15 cellular contexts compared by ENCODE assay signal in the genomic region with DNA sequence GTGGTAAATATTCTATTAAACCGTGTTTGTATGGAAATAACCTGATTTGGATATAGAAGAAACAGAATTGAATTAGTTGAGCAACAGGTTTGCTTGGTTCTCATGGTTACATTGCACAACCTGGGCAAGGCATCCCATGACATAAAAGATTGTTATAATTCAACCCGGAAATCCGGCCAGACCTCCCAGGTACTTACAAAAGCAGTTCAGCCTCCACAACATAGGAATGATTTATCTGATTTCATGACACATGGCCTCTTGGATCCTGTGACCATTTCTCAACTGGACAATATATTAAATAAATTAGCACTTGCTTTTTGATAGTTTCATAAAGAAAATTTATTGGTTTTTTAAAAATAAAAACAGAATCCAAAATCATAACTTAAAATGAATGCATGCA. TPM values are rescaled to one million over a fixed set of nuclear protein-coding genes. Genes with fewer than 3 reads are reported as not detected.
DNase-seq lines count a peak whose midpoint lies in the region; ATAC-seq, FAIRE-seq and TF ChIP-seq lines count a peak whose summit lies in the region.
"Had no signal": no experiment of that assay in that cellular context is flagged by ENCODE, and none has a peak within 500 bp of the region (broad histone marks: within the 10 kb centered on the region; RNA-seq: fewer than 3 reads in every experiment).

No MANE protein-coding gene starts in this region.

- 26 to 48% methylated on average over 3 of the region's 3 CpGs for WGBS in transverse colon (ENCODE audit: low coverage in 1 of 2), 2 donors

- TF ChIP-seq CTCF in VCaP (conservative IDR thresholded peaks at IDR 0.05) (no peak), kidney (IDR thresholded peaks at IDR 0.05; ENCODE audit: borderline replicate concordance, extremely low read depth, insufficient read depth) (no peak), transverse colon (IDR thresholded peaks at IDR 0.05) (no peak), gastrocnemius medialis (IDR thresholded peaks at IDR 0.05 in 4 of 5, conservative IDR thresholded peaks at IDR 0.05 in 1 of 5) (no peak)

- H3K9ac ChIP-seq in kidney (ENCODE audit: low read length in 2 of 2) = no peak overlapping the region

- no peak overlapping the region for H3K4me3 ChIP-seq in kidney (ENCODE audit: low read length in 2 of 2)
- no peak overlapping the region for H3K4me3 ChIP-seq in transverse colon
- H3K4me3 ChIP-seq in gastrocnemius medialis = no peak overlapping the region
- H3K4me3 ChIP-seq in HAP-1 = no peak overlapping the region
- H3K4me3 ChIP-seq: GM23338, vagina had no signal

- intact Hi-C loops in kidney (cut with DNase I) (no loop called here), transverse colon (cut with DNase I; ENCODE audit: low total_unique reads) (no loop called here), gastrocnemius medialis (cut with DNase I; ENCODE audit: low total_unique reads) (no loop called here)

- peak overlapping the region; percentile 75 for H3K27ac ChIP-seq in VCaP
- H3K27ac ChIP-seq in kidney (ENCODE audit: low read depth in 2 of 2, low read length in 2 of 2) = no peak overlapping the region
- peak overlapping the region; percentile 60 to 80 (median 72) for H3K27ac ChIP-seq in transverse colon
- H3K27ac ChIP-seq in gastrocnemius medialis = no peak overlapping the region
- H3K27ac ChIP-seq: vagina had no signal

- ATAC-seq in GM18505 (IDR thresholded peaks at IDR 0.05; ENCODE audit: unreplicated experiment) = no peak
- no peak for ATAC-seq in gastrocnemius medialis
- ATAC-seq: GM23338 had no signal

- H3K9me3 ChIP-seq in kidney (ENCODE audit: control insufficient read depth in 1 of 2, low read length in 2 of 2) = no peaks in the 10 kb centered on the region
- no peaks in the 10 kb centered on the region for H3K9me3 ChIP-seq in transverse colon
- no peaks in the 10 kb centered on the region for H3K9me3 ChIP-seq in gastrocnemius medialis
- H3K9me3 ChIP-seq in HAP-1 = no peaks in the 10 kb centered on the region
- H3K9me3 ChIP-seq: vagina had no signal

- TF ChIP-seq POLR2A in transverse colon (IDR thresholded peaks at IDR 0.05) = no peak
- no peak for TF ChIP-seq POLR2A in GM18505 (IDR thresholded peaks at IDR 0.05; ENCODE audit: borderline replicate concordance, extremely low read depth, insufficient read depth, insufficient read length)
- no peak for TF ChIP-seq POLR2A in gastrocnemius medialis (IDR thresholded peaks at IDR 0.05)

- H3K36me3 ChIP-seq in kidney (ENCODE audit: control insufficient read depth in 1 of 2, insufficient read depth in 2 of 2, low read length in 2 of 2) (no peaks in the 10 kb centered on the region), transverse colon (no peaks in the 10 kb centered on the region), gastrocnemius medialis (no peaks in the 10 kb centered on the region), HAP-1 (replicated peaks) (no peaks in the 10 kb centered on the region)
- H3K36me3 ChIP-seq: vagina had no signal

- DNase-seq in NCI-H2029 (lab: John Stamatoyannopoulos, UW) (peak; percentile 74), NCI-H2029 treated with DMSO at 0.1 percent for 48 hours (lab: John Stamatoyannopoulos, UW) (no peak), kidney (peak; percentile 63), transverse colon (peak; percentile 66), gastrocnemius medialis (no peak), HAP-1 (ENCODE audit: low spot score in 2 of 2) (no peak)
- DNase-seq: activated T-cell treated with anti-CD3 and anti-CD28 coated beads, Interleukin-2, amount 50 U/mL, for 1 hour; NCI-H1105; OCI-M1; T-helper 9 cell had no signal

- no peak for FAIRE-seq in kidney (lab: Jason Lieb, UNC)
- FAIRE-seq: G401.6 had no signal

- in situ Hi-C loops in transverse colon (cut with MboI; ENCODE audit: low pct_ligation_motif_present in 1 of 4, low pct_unique_long_range_greater_than_20kb in 1 of 4, low sequenced_read_pairs in 3 of 4) = no loop called here
- in situ Hi-C loops in gastrocnemius medialis (cut with MboI; ENCODE audit: low sequenced_read_pairs in 4 of 4) = no loop called here
- in situ Hi-C loops in HAP-1 (cut with MboI; ENCODE audit: low sequenced_read_pairs) = no loop called here

- no peaks in the 10 kb centered on the region for H3K27me3 ChIP-seq in transverse colon
- no peaks in the 10 kb centered on the region for H3K27me3 ChIP-seq in gastrocnemius medialis
- H3K27me3 ChIP-seq in HAP-1 (ENCODE audit: low read depth) = no peaks in the 10 kb centered on the region
- H3K27me3 ChIP-seq: vagina had no signal

- TF ChIP-seq EP300 in transverse colon (IDR thresholded peaks at IDR 0.05; ENCODE audit: low read depth) = no peak

- no peaks in the 10 kb centered on the region for H3K4me1 ChIP-seq in kidney (ENCODE audit: control insufficient read depth in 1 of 2, insufficient read depth in 1 of 2, low read depth in 1 of 2, low read length in 2 of 2)
- peaks cover 0 to 18% (median 6%) of the 10 kb centered on the region in 4 donors for H3K4me1 ChIP-seq in transverse colon
- no peaks in the 10 kb centered on the region for H3K4me1 ChIP-seq in gastrocnemius medialis
- no peaks in the 10 kb centered on the region for H3K4me1 ChIP-seq in HAP-1
- H3K4me1 ChIP-seq: vagina had no signal

RNA-seq across cellular contexts. Expression of a gene that starts 55.1 kb away (rescaled TPM):
- total RNA-seq in kidney (83.1 TPM), transverse colon (100 to 1,000 TPM in 1 of 4 donors, 10 to 100 TPM in 3; 46.8 to 103 (median 70.6) TPM), gastrocnemius medialis (10 to 100 TPM; 22.7 to 38.0 (median 27.7) TPM)
- polyA plus RNA-seq in kidney (ENCODE audit: insufficient read depth, low read depth, low replicate concordance) = 19.2 TPM

Comparison
In these comparisons a context has a peak if more than half of its experiments do, and no peak if none do; other contexts are left out.
1. DNase-seq: peak in NCI-H2029 (single experiment), kidney (single experiment) and transverse colon (single experiment); none in NCI-H2029 treated with DMSO at 0.1 percent for 48 hours (single experiment), gastrocnemius medialis (0 of 2) and HAP-1 (0 of 2).
2. H3K27ac ChIP-seq: peak in VCaP (single experiment) and transverse colon (4 of 4); none in kidney (0 of 2) and gastrocnemius medialis (0 of 4).